ENCODE assay signal across 1 cellular context in the genomic region with DNA sequence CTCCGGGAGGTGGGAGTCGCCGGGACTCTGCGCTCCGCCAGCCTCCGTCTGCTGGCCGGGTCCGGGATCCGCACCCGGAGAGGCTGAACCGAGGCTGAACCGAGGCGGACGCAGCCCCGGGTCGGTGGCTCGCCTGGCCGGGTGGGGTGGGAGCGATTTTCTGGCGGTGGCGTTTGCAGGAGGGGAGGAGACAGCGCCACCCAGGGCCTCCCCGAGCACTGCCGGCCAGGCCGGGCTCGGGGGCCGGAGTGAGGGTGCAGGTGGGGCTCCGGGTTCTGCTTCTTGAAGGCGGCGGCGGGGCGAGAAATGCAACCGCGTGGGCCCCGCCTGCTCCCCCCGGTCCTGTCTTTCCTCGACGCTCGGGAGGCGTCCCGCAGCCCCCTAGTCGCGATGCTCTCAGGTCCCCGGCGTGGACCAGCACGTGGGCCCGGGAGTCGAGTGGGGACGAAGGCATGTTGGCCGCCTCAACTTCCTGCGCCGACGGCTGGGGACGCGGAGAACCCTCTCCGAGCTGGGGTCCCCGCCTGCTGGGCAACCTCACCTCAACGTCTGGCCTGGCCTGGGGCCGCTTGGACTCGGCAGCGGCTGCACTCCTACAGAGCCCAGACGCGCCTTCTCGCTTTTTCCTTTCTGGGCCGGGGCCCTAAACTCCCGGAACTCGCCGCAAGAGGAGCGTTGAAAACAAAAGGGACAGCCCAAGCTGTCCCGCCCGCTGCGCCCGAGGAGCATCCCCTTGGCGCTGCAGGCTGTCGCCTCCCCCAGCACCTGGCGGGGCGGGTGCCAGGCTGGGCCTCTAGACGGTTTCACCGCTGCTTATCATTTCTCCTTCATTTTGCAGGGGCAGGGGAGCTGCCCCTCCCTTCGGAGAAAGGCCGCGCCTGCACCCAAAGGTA.
TF ChIP-seq lines count a peak whose summit lies in the region.

No MANE protein-coding gene starts in this region.

TF ChIP-seq in SK-N-SH, 30 proteins besides CTCF, POLR2A, EP300 and RAD21 (continued from another document):
- TF ChIP-seq POLR2AphosphoS5 (IDR thresholded peaks at IDR 0.05; ENCODE audit: low read depth, low read length) (no peak), SIN3A (IDR thresholded peaks at IDR 0.05; ENCODE audit: borderline replicate concordance, low read depth, low read length) (no peak), TEAD4 (IDR thresholded peaks at IDR 0.05; ENCODE audit: borderline replicate concordance, insufficient read depth) (no peak), EZH2phosphoT487 (IDR thresholded peaks at IDR 0.05; ENCODE audit: borderline replicate concordance, low read depth) (no peak), MAX (IDR thresholded peaks at IDR 0.05; ENCODE audit: low read depth) (no peak), RFX5 (IDR thresholded peaks at IDR 0.05; ENCODE audit: low read length) (no peak), FOXJ3 (CRISPR knock-in tag; IDR thresholded peaks at IDR 0.05) (no peak), JUND (IDR thresholded peaks at IDR 0.05) (no peak)
- TF ChIP-seq, protein P1, sequence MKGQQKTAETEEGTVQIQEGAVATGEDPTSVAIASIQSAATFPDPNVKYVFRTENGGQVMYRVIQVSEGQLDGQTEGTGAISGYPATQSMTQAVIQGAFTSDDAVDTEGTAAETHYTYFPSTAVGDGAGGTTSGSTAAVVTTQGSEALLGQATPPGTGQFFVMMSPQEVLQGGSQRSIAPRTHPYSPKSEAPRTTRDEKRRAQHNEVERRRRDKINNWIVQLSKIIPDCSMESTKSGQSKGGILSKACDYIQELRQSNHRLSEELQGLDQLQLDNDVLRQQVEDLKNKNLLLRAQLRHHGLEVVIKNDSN (IDR thresholded peaks at IDR 0.05; ENCODE audit: borderline replicate concordance, low read depth) = no peak
